In genomic region chr10:52437205-52437646, GRCh38 we compare ENCODE assay signal across 12 cellular contexts.
A peak's percentile ranks its signal among the peaks of the same experiment; 100 is the strongest.
DNase-seq lines count a peak whose midpoint lies in the region; ATAC-seq, FAIRE-seq and TF ChIP-seq lines count a peak whose summit lies in the region.
"Had no signal": no experiment of that assay in that cellular context is flagged by ENCODE, and none has a peak within 500 bp of the region (broad histone marks: within the 10 kb centered on the region; RNA-seq: fewer than 3 reads in every experiment).

No MANE protein-coding gene starts in this region.

- no peak overlapping the region for H3K27ac ChIP-seq in GM12878 (ENCODE audit: control insufficient read depth, insufficient read depth)

- POLR2A ChIA-PET in GM12878 (lab: Charles Lee): no interaction called here

- SMC1A ChIA-PET in GM12878 (lab: Charles Lee; ENCODE audit: uncharacterized antibody, unreplicated experiment): no interaction called here

- no peaks in the 10 kb centered on the region for H3K27me3 ChIP-seq in GM12878 (replicated peaks in 1 of 2; ENCODE audit: control insufficient read depth in 2 of 2, insufficient read depth in 2 of 2, low read length in 1 of 2)

- ATAC-seq in GM18505 (IDR thresholded peaks at IDR 0.05; ENCODE audit: unreplicated experiment) (peak; percentile 93), GM21515 (IDR thresholded peaks at IDR 0.05; ENCODE audit: unreplicated experiment) (peak; percentile 92), HG03097 (IDR thresholded peaks at IDR 0.05; ENCODE audit: low FRiP score, unreplicated experiment) (peak; percentile 97), GM12878 (peak; percentile 78)
- ATAC-seq: sciatic nerve had no signal

- H3K4me2 ChIP-seq in GM12878 (ENCODE audit: control insufficient read depth, insufficient read depth): peak overlapping the region; percentile 33; the same call in 1 of the 2 replicates

- TF ChIP-seq POLR2A in GM18505 (IDR thresholded peaks at IDR 0.05; ENCODE audit: borderline replicate concordance, extremely low read depth, insufficient read depth, insufficient read length) (no peak), GM12878 (IDR thresholded peaks at IDR 0.05; ENCODE audit: low read depth, low read length) (no peak)

- TF ChIP-seq EP300 in GM12878 (IDR thresholded peaks at IDR 0.05; ENCODE audit: borderline replicate concordance in 1 of 2, control insufficient read depth in 1 of 2, low read depth in 2 of 2, low read length in 2 of 2): no peak

- TF ChIP-seq CTCF in GM12878 (IDR thresholded peaks at IDR 0.05 in 2 of 3, conservative IDR thresholded peaks at IDR 0.05 in 1 of 3; ENCODE audit: control insufficient read depth in 2 of 3, extremely low read depth in 1 of 3, insufficient read depth in 1 of 3, low read depth in 3 of 3, low read length in 3 of 3): no peak

- no peaks in the 10 kb centered on the region for H3K9me3 ChIP-seq in GM12878 (replicated peaks; ENCODE audit: control insufficient read depth, insufficient read depth, low read length)

- BruUV-seq in GM12878 (replicated peaks; lab: Mats Ljungman, UMichigan): no TSS peak

- no peaks in the 10 kb centered on the region for H4K20me1 ChIP-seq in GM12878 (ENCODE audit: control insufficient read depth, insufficient read depth)

- WGBS in GM12878 (ENCODE audit: insufficient coverage, insufficient replicate concordance, low lambda C conversion rate, missing lambda C conversion rate): 0% methylated on average over 1 of the region's 1 CpG

- no peak overlapping the region for H3K9ac ChIP-seq in GM12878 (ENCODE audit: control insufficient read depth, insufficient read depth, low read length)

- no peak overlapping the region for H3K4me3 ChIP-seq in GM12878

- in situ Hi-C loops in GM12878 (cut with MboI): no loop called here

- RAD21 ChIA-PET in GM12878 (lab: Charles Lee; ENCODE audit: unreplicated experiment): no interaction called here

- no peak overlapping the region for H2AFZ ChIP-seq in GM12878 (ENCODE audit: control insufficient read depth, low read depth, low read length)

- H3K4me1 ChIP-seq in GM12878 (ENCODE audit: control insufficient read depth, insufficient read depth, low read length): peaks cover 3% of the 10 kb centered on the region; the same call in 1 of the 2 replicates

- intact Hi-C loops in GM12878 (cut with micrococcal nuclease; ENCODE audit: unreplicated experiment): no loop called here

- H3K36me3 ChIP-seq in GM12878 (ENCODE audit: control insufficient read depth in 2 of 2, insufficient read depth in 2 of 2, low read length in 1 of 2): no peaks in the 10 kb centered on the region

- CTCF ChIA-PET in GM12878 (lab: Yijun Ruan, JAX): no interaction called here

- FAIRE-seq in GM12878 (lab: Jason Lieb, UNC): peak; percentile 75

- no peak for TF ChIP-seq RAD21 in GM12878 (IDR thresholded peaks at IDR 0.05; ENCODE audit: insufficient read depth, low read depth, low read length)

- H3K79me2 ChIP-seq in GM12878 (ENCODE audit: control insufficient read depth, insufficient read depth, low read length): no peaks in the 10 kb centered on the region

- peak; percentile 2 for DNase-seq in GM12878 (ENCODE audit: low read depth, low spot score)
- DNase-seq in stimulated activated CD4-positive, alpha-beta T cell treated with anti-CD3 and anti-CD28 coated beads, Interleukin-12 subunit alpha, Interleukin-12 subunit beta, amount 100 ng/mL, for 4 hours: no peak
- no peak for DNase-seq in amygdala (lab: John Stamatoyannopoulos, UW)
- DNase-seq in T-helper 2 cell: no peak
- DNase-seq in SHP77 (lab: John Stamatoyannopoulos, UW): no peak
- DNase-seq: activated T-cell treated with anti-CD3 and anti-CD28 coated beads, Interleukin-2, amount 50 U/mL, for 48 hours; Karpas-422; NCI-H446 treated with DMSO at 0.1 percent for 48 hours had no signal

TF ChIP-seq in GM12878, 131 proteins besides CTCF, POLR2A, EP300 and RAD21:
- TF ChIP-seq IKZF1 (conservative IDR thresholded peaks at IDR 0.05): peak; percentile 32; the same call in 1 of the 2 replicates
- peak; percentile 42; the same call in 1 of the 2 replicates for TF ChIP-seq RELB (IDR thresholded peaks at IDR 0.05; ENCODE audit: low read depth)
- peak; percentile 53 for TF ChIP-seq IKZF2 (IDR thresholded peaks at IDR 0.05)
- no peak for TF ChIP-seq ZNF384 (IDR thresholded peaks at IDR 0.05; ENCODE audit: borderline replicate concordance, low read depth, low read length)
- no peak for TF ChIP-seq CREB1 (IDR thresholded peaks at IDR 0.05; ENCODE audit: low read depth)
- peak; percentile 39; the same call in 1 of the 2 replicates for TF ChIP-seq ATF7 (IDR thresholded peaks at IDR 0.05; ENCODE audit: low read depth)
- no peak for TF ChIP-seq SRF (IDR thresholded peaks at IDR 0.05; ENCODE audit: low read depth in 2 of 2, low read length in 2 of 2)
- no peak for TF ChIP-seq RFX5 (IDR thresholded peaks at IDR 0.05; ENCODE audit: low read depth, low read length)
- no peak for TF ChIP-seq EED (IDR thresholded peaks at IDR 0.05; ENCODE audit: low read depth)
- no peak for TF ChIP-seq E2F4 (IDR thresholded peaks at IDR 0.05; ENCODE audit: low read depth, low read length)
